8 cellular contexts compared by ENCODE assay signal in genomic region chr17:78923660-78924453, GRCh38. TPM values are rescaled to one million over a fixed set of nuclear protein-coding genes. Genes with fewer than 3 reads are reported as not detected.
DNase-seq lines count a peak whose midpoint lies in the region; ATAC-seq, FAIRE-seq and TF ChIP-seq lines count a peak whose summit lies in the region.

No MANE protein-coding gene starts in this region.

- peak overlapping the region; percentile 60 for H3K4me3 ChIP-seq in mesodermal cell (ENCODE audit: extremely low read depth, insufficient read depth, low read length, poor library complexity, severe bottlenecking)

- H3K9me3 ChIP-seq in mesodermal cell (ENCODE audit: control insufficient read depth, low read length) = no peaks in the 10 kb centered on the region

- no peak for TF ChIP-seq CTCF in D721Med (IDR thresholded peaks at IDR 0.05; ENCODE audit: insufficient read depth, missing control alignments)

- DNase-seq in DMS53 (lab: John Stamatoyannopoulos, UW) (peak; percentile 71), MV-4-11 (lab: John Stamatoyannopoulos, UW) (peak; percentile 10), ecto neural progenitor cell (ENCODE audit: low spot score) (peak; percentile 71), D721Med (ENCODE audit: insufficient read length, low spot score) (no peak)
- peak; percentile 48 to 54 for DNase-seq in activated CD4-positive, alpha-beta T cell treated with anti-CD3 and anti-CD28 coated beads for 4 hours
- peak; percentile 12 to 21 for DNase-seq in stimulated activated CD8-positive, alpha-beta memory T cell treated with anti-CD3 and anti-CD28 coated beads, Interleukin-7, amount 100 ng/mL, for 1 hour (ENCODE audit: low read depth in 2 of 2)

- peaks cover 20% of the 10 kb centered on the region for H3K4me1 ChIP-seq in mesodermal cell (ENCODE audit: control insufficient read depth, insufficient read depth, low read length, poor library complexity, severe bottlenecking)

- ATAC-seq in HG02678 (IDR thresholded peaks at IDR 0.05; ENCODE audit: unreplicated experiment) = no peak

- FAIRE-seq in D721Med (lab: Jason Lieb, UNC) = no peak

- 12 to 14% methylated on average over 20 to 25 of the region's 28 CpGs for WGBS in mesodermal cell (ENCODE audit: insufficient coverage in 2 of 2), 2 experiments

- H3K27ac ChIP-seq in mesodermal cell (ENCODE audit: low read depth, low read length, severe bottlenecking) = no peak overlapping the region

- peaks cover 6% of the 10 kb centered on the region for H3K36me3 ChIP-seq in mesodermal cell (ENCODE audit: control insufficient read depth, insufficient read depth, low read length)

RNA-seq across cellular contexts. Expression of gene TIMP2, which starts 1.3 kb away (rescaled TPM):
- polyA plus RNA-seq in mesodermal cell (2013, experiment 1 of 2) = 79.6 TPM
- polyA plus RNA-seq in mesodermal cell (2013, experiment 2 of 2) = 74.1 TPM

RNA-seq across cellular contexts. Expression of gene CEP295NL, which starts 20.9 kb away (rescaled TPM):
- polyA plus RNA-seq in mesodermal cell (2013, experiment 1 of 2) = 0.33 TPM
- 0.40 TPM for polyA plus RNA-seq in mesodermal cell (2013, experiment 2 of 2)

RNA-seq across cellular contexts. Expression of gene LGALS3BP, which starts 55.9 kb away (rescaled TPM):
- polyA plus RNA-seq in mesodermal cell (2013, experiment 1 of 2) = 18.2 TPM
- 17.5 TPM for polyA plus RNA-seq in mesodermal cell (2013, experiment 2 of 2)
